ENCODE assay signal across 8 cellular contexts in the genomic region with DNA sequence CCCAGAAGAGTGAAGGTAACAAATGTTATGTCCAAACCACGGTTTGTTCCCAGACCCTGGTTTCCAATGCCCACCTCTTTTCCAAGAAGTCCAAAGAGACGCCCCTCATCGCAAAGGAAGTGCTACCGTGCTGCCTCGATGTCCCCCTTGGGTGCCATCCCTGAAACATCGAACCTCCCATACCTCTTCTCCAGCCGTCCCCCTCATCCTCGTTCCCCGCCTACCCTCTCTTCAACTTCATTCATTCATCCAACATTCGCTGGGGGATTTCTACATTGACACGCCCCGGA. TPM values are rescaled to one million over a fixed set of nuclear protein-coding genes. Genes with fewer than 3 reads are reported as not detected.
DNase-seq lines count a peak whose midpoint lies in the region; ATAC-seq and TF ChIP-seq lines count a peak whose summit lies in the region.

No MANE protein-coding gene starts in this region.

- H3K4me3 ChIP-seq in left ventricle myocardium inferior (peak overlapping the region; percentile 77), lower leg skin (ENCODE audit: low read depth, poor library complexity, severe bottlenecking) (peak overlapping the region; percentile 55), upper lobe of right lung (peak overlapping the region; percentile 62)

- ATAC-seq in activated naive CD4-positive, alpha-beta T cell treated with anti-CD3 and anti-CD28 coated beads, Interleukin-2, amount 50 U/mL, for 72 hours, result no peak
- no peak for ATAC-seq in upper lobe of right lung
- no peak for ATAC-seq in HG03565 (IDR thresholded peaks at IDR 0.05; ENCODE audit: unreplicated experiment)

- peak overlapping the region; percentile 73 for H3K27ac ChIP-seq in left ventricle myocardium inferior (replicated peaks)
- H3K27ac ChIP-seq in upper lobe of right lung, result peak overlapping the region; percentile 75

- WGBS in lower leg skin, 2 donors, result 1 to 3% methylated on average over 12 of the region's 12 CpGs

- H3K4me1 ChIP-seq in left ventricle myocardium inferior (peaks cover 10% of the 10 kb centered on the region), upper lobe of right lung (no peaks in the 10 kb centered on the region)

- no peak for DNase-seq in left ventricle myocardium inferior
- DNase-seq in cardiac septum (ENCODE audit: low spot score), result no peak
- DNase-seq in activated naive CD4-positive, alpha-beta T cell treated with anti-CD3 and anti-CD28 coated beads, Interleukin-2, amount 50 U/mL, for 72 hours (ENCODE audit: low spot score in 2 of 2), result no peak
- no peak for DNase-seq in lower leg skin (ENCODE audit: low spot score in 2 of 2)
- DNase-seq in upper lobe of right lung, result no peak
- DNase-seq in islet precursor cell, result no peak
- no peak for DNase-seq in NK-92 (lab: John Stamatoyannopoulos, UW; ENCODE audit: unreplicated experiment)

- H3K27me3 ChIP-seq in left ventricle myocardium inferior (ENCODE audit: low read depth) (no peaks in the 10 kb centered on the region), upper lobe of right lung (no peaks in the 10 kb centered on the region)

- TF ChIP-seq CTCF in left ventricle myocardium inferior (IDR thresholded peaks at IDR 0.05; ENCODE audit: borderline replicate concordance) (no peak), lower leg skin (IDR thresholded peaks at IDR 0.05) (no peak), upper lobe of right lung (IDR thresholded peaks at IDR 0.05) (no peak)

- H3K36me3 ChIP-seq in left ventricle myocardium inferior, result peaks cover 9% of the 10 kb centered on the region
- H3K36me3 ChIP-seq in upper lobe of right lung, result peaks cover 11% of the 10 kb centered on the region

- intact Hi-C loops in left ventricle myocardium inferior (cut with micrococcal nuclease) (no loop called here), cardiac septum (cut with DNase I) (no loop called here), lower leg skin (cut with DNase I; ENCODE audit: low total_unique reads) (no loop called here), upper lobe of right lung (cut with DNase I) (no loop called here)

- peak overlapping the region; percentile 94 to 99 for H3K27ac Mint-ChIP-seq in activated naive CD4-positive, alpha-beta T cell treated with anti-CD3 and anti-CD28 coated beads, Interleukin-2, amount 50 U/mL, for 72 hours

- no peaks in the 10 kb centered on the region for H3K9me3 Mint-ChIP-seq in activated naive CD4-positive, alpha-beta T cell treated with anti-CD3 and anti-CD28 coated beads, Interleukin-2, amount 50 U/mL, for 72 hours

- peaks cover 16 to 26% of the 10 kb centered on the region in 2 donors for H3K36me3 Mint-ChIP-seq in activated naive CD4-positive, alpha-beta T cell treated with anti-CD3 and anti-CD28 coated beads, Interleukin-2, amount 50 U/mL, for 72 hours

- TF ChIP-seq POLR2A in lower leg skin (IDR thresholded peaks at IDR 0.05), result no peak

- H3K9me3 ChIP-seq in left ventricle myocardium inferior (replicated peaks) (no peaks in the 10 kb centered on the region), upper lobe of right lung (no peaks in the 10 kb centered on the region)

RNA-seq across cellular contexts. Expression of a gene that starts 0.5 kb away (rescaled TPM):
- total RNA-seq in left ventricle myocardium inferior (2.4 TPM), cardiac septum (4.3 TPM), lower leg skin (10 to 100 TPM in 1 of 4 donors, 1 to 10 TPM in 3; 4.0 to 14.8 (median 5.3) TPM), upper lobe of right lung (4.6 TPM)
- total RNA-seq in activated naive CD4-positive, alpha-beta T cell treated with anti-CD3 and anti-CD28 coated beads, Interleukin-2, amount 50 U/mL, for 72 hours, result 10 to 100 TPM; 27.9 to 36.3 TPM

RNA-seq across cellular contexts. Expression of a gene that starts 30.7 kb away (rescaled TPM):
- 44.9 TPM for total RNA-seq in left ventricle myocardium inferior
- 38.7 TPM for total RNA-seq in cardiac septum
- total RNA-seq in activated naive CD4-positive, alpha-beta T cell treated with anti-CD3 and anti-CD28 coated beads, Interleukin-2, amount 50 U/mL, for 72 hours, result 100 to 1,000 TPM in 1 of 2 donors, 10 to 100 TPM in 1; 78.8 to 131 TPM
- total RNA-seq in lower leg skin, result 10 to 100 TPM; 19.1 to 38.1 (median 26.7) TPM
- total RNA-seq in upper lobe of right lung, result 44.5 TPM
